Comparison of ENCODE assay signal across 8 cellular contexts in genomic region chr13:98144501-98145350, GRCh38. TPM values are rescaled to one million over a fixed set of nuclear protein-coding genes. Genes with fewer than 3 reads are reported as not detected.
DNase-seq lines count a peak whose midpoint lies in the region; ATAC-seq, FAIRE-seq and TF ChIP-seq lines count a peak whose summit lies in the region.

No MANE protein-coding gene starts in this region.

- in situ Hi-C loops in astrocyte of the cerebellum (cut with HindIII; ENCODE audit: low sequenced_read_pairs), result loop anchor here (25.0 kb wide), 1 partner anchor 518 kb away; no protein-coding TSS in a partner anchor

- peak overlapping the region; percentile 75 for H2AFZ ChIP-seq in keratinocyte (ENCODE audit: control insufficient read depth, low read length)

- H3K27ac ChIP-seq in HUES6 (ENCODE audit: low read depth, low read length) (no peak overlapping the region), keratinocyte (ENCODE audit: control insufficient read depth, insufficient read depth, low read length) (no peak overlapping the region), stomach (peak overlapping the region; percentile 79 to 96 (median 90))

- H3K9me3 ChIP-seq in HUES6 (ENCODE audit: control insufficient read depth, insufficient read depth, low read depth, low read length), result no peaks in the 10 kb centered on the region
- H3K9me3 ChIP-seq in keratinocyte (ENCODE audit: control insufficient read depth, low read depth, low read length), result no peaks in the 10 kb centered on the region
- no peaks in the 10 kb centered on the region for H3K9me3 ChIP-seq in stomach

- peaks cover 28% of the 10 kb centered on the region for H3K4me1 ChIP-seq in HUES6 (ENCODE audit: control insufficient read depth, insufficient read depth, low read length)
- H3K4me1 ChIP-seq in keratinocyte (ENCODE audit: control insufficient read depth, extremely low read depth, insufficient read depth, low read length), result peaks cover 8% of the 10 kb centered on the region
- peaks cover 26 to 49% (median 41%) of the 10 kb centered on the region in 4 donors for H3K4me1 ChIP-seq in stomach

- H3K27me3 ChIP-seq in HUES6 (ENCODE audit: control insufficient read depth, insufficient read depth, low read length) (peaks cover 20% of the 10 kb centered on the region), keratinocyte (ENCODE audit: control insufficient read depth, extremely low read depth, insufficient read depth, low read length) (peaks cover 22% of the 10 kb centered on the region), stomach (peaks cover 0 to 26% (median 0%) of the 10 kb centered on the region in 3 donors)

- TF ChIP-seq CTCF in astrocyte of the cerebellum (IDR thresholded peaks at IDR 0.05; ENCODE audit: low read depth, low read length, missing control alignments) (peak; percentile 41), keratinocyte (optimal IDR thresholded peaks at IDR 0.05 in 1 of 3, IDR thresholded peaks at IDR 0.05 in 1 of 3, conservative IDR thresholded peaks at IDR 0.05 in 1 of 3; ENCODE audit: extremely low read depth in 1 of 3, insufficient read depth in 2 of 3, low read length in 3 of 3) (peak in 1 of 3 experiments; percentile 9), stomach (IDR thresholded peaks at IDR 0.05) (no peak)

- dilution Hi-C loops in keratinocyte (cut with MboI; ENCODE audit: extremely low pct_ligation_motif_present, low sequenced_read_pairs), result no loop called here

- H3K4me2 ChIP-seq in keratinocyte (ENCODE audit: control insufficient read depth, extremely low read depth, insufficient read depth, low read depth, low read length), result peak overlapping the region; percentile 84

- H3K36me3 ChIP-seq in HUES6 (ENCODE audit: control insufficient read depth, insufficient read depth, low read length) (no peaks in the 10 kb centered on the region), keratinocyte (ENCODE audit: control insufficient read depth in 2 of 2, extremely low read depth in 1 of 2, insufficient read depth in 2 of 2, low read length in 2 of 2) (no peaks in the 10 kb centered on the region), stomach (peaks cover 0 to 3% (median 0%) of the 10 kb centered on the region in 4 donors)

- ATAC-seq in GM21423 (IDR thresholded peaks at IDR 0.05; ENCODE audit: unreplicated experiment) (no peak), GM18870 (IDR thresholded peaks at IDR 0.05; ENCODE audit: unreplicated experiment) (no peak), HG03175 (IDR thresholded peaks at IDR 0.05; ENCODE audit: unreplicated experiment) (no peak)

- H3K4me3 ChIP-seq in HUES6 (ENCODE audit: low read depth, low read length), result peak overlapping the region; percentile 70
- peak overlapping the region; percentile 70 for H3K4me3 ChIP-seq in astrocyte of the cerebellum (ENCODE audit: low read depth, low read length)
- H3K4me3 ChIP-seq in keratinocyte (ENCODE audit: control insufficient read depth in 2 of 3, extremely low read depth in 1 of 3, insufficient read depth in 2 of 3, low read depth in 1 of 3, low read length in 3 of 3), result peak overlapping the region; percentile 22 to 77 (median 57)
- peak overlapping the region; percentile 79 to 91 (median 85) for H3K4me3 ChIP-seq in stomach

- H3K9me1 ChIP-seq in keratinocyte (ENCODE audit: control insufficient read depth, extremely low read depth, insufficient read depth, low read length), result no peaks in the 10 kb centered on the region

- DNase-seq in COLO668 (lab: John Stamatoyannopoulos, UW; ENCODE audit: unreplicated experiment) (peak; percentile 66), astrocyte of the cerebellum (ENCODE audit: low read depth) (no peak), keratinocyte (ENCODE audit: low read depth, low spot score) (no peak), stomach (no peak)

- intact Hi-C loops in stomach (cut with DNase I; ENCODE audit: low total_unique reads), result no loop called here

- peak; percentile 65 for FAIRE-seq in keratinocyte (lab: Jason Lieb, UNC)

- H3K79me2 ChIP-seq in keratinocyte (ENCODE audit: control insufficient read depth, insufficient read depth, low read length), result peaks cover 8% of the 10 kb centered on the region

- no peak for TF ChIP-seq POLR2A in stomach (IDR thresholded peaks at IDR 0.05)

- no peak for TF ChIP-seq EP300 in stomach (IDR thresholded peaks at IDR 0.05)

- no peaks in the 10 kb centered on the region for H4K20me1 ChIP-seq in keratinocyte (ENCODE audit: control insufficient read depth, extremely low read depth, insufficient read depth, low read length)

- 18 to 31% (median 29%) methylated on average over 17 of the region's 17 CpGs for WGBS in stomach, 5 donors

- H3K9ac ChIP-seq in HUES6 (ENCODE audit: low read length) (peak overlapping the region; percentile 80), keratinocyte (ENCODE audit: control insufficient read depth, extremely low read depth, insufficient read depth, low read length) (peak overlapping the region; percentile 63)

RNA-seq across cellular contexts. Expression of gene FARP1, which starts 1.8 kb away (rescaled TPM):
- polyA plus RNA-seq in keratinocyte (5.7 to 23.1 TPM (median 10.3 TPM) in 3 replicates), stomach (10 to 100 TPM; 11.6 to 24.1 (median 16.0) TPM)
- 18.7 TPM for polyA plus RNA-seq in keratinocyte (2011; ENCODE audit: low read depth)
- 13.6 and 21.2 TPM in 2 replicates for polyA plus RNA-seq in keratinocyte (2011; cell fraction: cytosol; rRNA removed)
- polyA plus RNA-seq in keratinocyte (2011; cell fraction: nucleus; rRNA removed), result 17.6 and 22.6 TPM in 2 replicates
- 8.1 and 26.4 TPM in 2 replicates for polyA plus RNA-seq in keratinocyte (2012; ENCODE audit: low replicate concordance)
- 15.6 to 19.5 TPM (median 19.4 TPM) in 3 replicates for polyA minus RNA-seq in keratinocyte
- polyA minus RNA-seq in keratinocyte (2011; cell fraction: cytosol; rRNA and poly(A)+ RNA removed), result 22.3 TPM
- 15.7 and 33.5 TPM in 2 replicates for polyA minus RNA-seq in keratinocyte (2011; cell fraction: nucleus; rRNA and poly(A)+ RNA removed)
- total RNA-seq in stomach, result 100 to 1,000 TPM in 3 of 5 donors, 10 to 100 TPM in 2; 58.3 to 319 (median 127) TPM

RNA-seq across cellular contexts. Expression of gene RNF113B, which starts 32.3 kb away (rescaled TPM):
- polyA plus RNA-seq in keratinocyte, result not detected in 3 replicates
- polyA plus RNA-seq in keratinocyte (2011; ENCODE audit: low read depth), result not detected
- not detected in 2 replicates for polyA plus RNA-seq in keratinocyte (2011; cell fraction: cytosol; rRNA removed)
- not detected in 2 replicates for polyA plus RNA-seq in keratinocyte (2011; cell fraction: nucleus; rRNA removed)
- not detected in 2 replicates for polyA plus RNA-seq in keratinocyte (2012; ENCODE audit: low replicate concordance)
- not detected in 3 replicates for polyA minus RNA-seq in keratinocyte
- polyA minus RNA-seq in keratinocyte (2011; cell fraction: cytosol; rRNA and poly(A)+ RNA removed), result not detected
- polyA minus RNA-seq in keratinocyte (2011; cell fraction: nucleus; rRNA and poly(A)+ RNA removed), result not detected in 2 replicates
- total RNA-seq in stomach, result not detected
- polyA plus RNA-seq in stomach, result not detected

Comparison
In these comparisons a context has a peak if more than half of its experiments do, and no peak if none do; other contexts are left out.
1. H3K27ac ChIP-seq: peak in stomach (5 of 5); none in HUES6 (single experiment) and keratinocyte (single experiment).
2. Peak in every context shown above with its lines, with median percentiles within 50 percentile points of each other: H3K4me3 ChIP-seq.